ENCODE assay signal across 16 cellular contexts in genomic region chr10:15140640-15141039, GRCh38. TPM values are rescaled to one million over a fixed set of nuclear protein-coding genes. Genes with fewer than 3 reads are reported as not detected.
DNase-seq lines count a peak whose midpoint lies in the region; TF ChIP-seq lines count a peak whose summit lies in the region.
"Had no signal": no experiment of that assay in that cellular context is flagged by ENCODE, and none has a peak within 500 bp of the region (broad histone marks: within the 10 kb centered on the region; RNA-seq: fewer than 3 reads in every experiment).

No MANE protein-coding gene starts in this region.

- no peak for TF ChIP-seq POLR2A in sigmoid colon (IDR thresholded peaks at IDR 0.05)

- no peaks in the 10 kb centered on the region for H3K9me3 ChIP-seq in sigmoid colon
- H3K9me3 ChIP-seq: adrenal gland, Peyer's patch, upper lobe of right lung had no signal

- intact Hi-C loops in dorsolateral prefrontal cortex (cut with DNase I) (no loop called here), MCF 10A (cut with micrococcal nuclease) (no loop called here), sigmoid colon (cut with DNase I) (no loop called here)

- TF ChIP-seq CTCF in dorsolateral prefrontal cortex (IDR thresholded peaks at IDR 0.05 in 54 of 56, conservative IDR thresholded peaks at IDR 0.05 in 2 of 56; ENCODE audit: low read depth in 1 of 56, partially characterized antibody in 56 of 56) (no peak), MCF 10A (IDR thresholded peaks at IDR 0.05; ENCODE audit: unreplicated experiment) (no peak), sigmoid colon (IDR thresholded peaks at IDR 0.05) (no peak)

- H3K4me1 Mint-ChIP-seq in T-helper 2 cell treated with Interferon-gamma antibody and Interleukin-4, amounts not matched to agents 5 μg/mL and 100 μg/mL, for 36 hours (ENCODE audit: low read depth), result peaks cover 50% of the 10 kb centered on the region
- no peaks in the 10 kb centered on the region for H3K4me1 Mint-ChIP-seq in MCF 10A (ENCODE audit: insufficient read depth, unreplicated experiment)

- H3K36me3 Mint-ChIP-seq in T-helper 2 cell treated with Interferon-gamma antibody and Interleukin-4, amounts not matched to agents 5 μg/mL and 100 μg/mL, for 36 hours (ENCODE audit: low read depth), result peaks cover 42% of the 10 kb centered on the region
- H3K36me3 Mint-ChIP-seq in MCF 10A (ENCODE audit: insufficient read depth, unreplicated experiment), result peaks cover 6% of the 10 kb centered on the region

- CTCF ChIA-PET in MCF 10A (lab: Yijun Ruan, JAX), result no interaction called here

- TF ChIP-seq EP300 in sigmoid colon (IDR thresholded peaks at IDR 0.05), result no peak

- DNase-seq in T-helper 2 cell treated with Interferon-gamma antibody and Interleukin-4, amounts not matched to agents 5 μg/mL and 100 μg/mL, for 36 hours (ENCODE audit: low spot score), result no peak
- DNase-seq in T-helper 2 cell (no peak), NCI-H446 treated with DMSO at 0.1 percent for 48 hours (lab: John Stamatoyannopoulos, UW) (peak; percentile 39), dorsolateral prefrontal cortex (peak in 9 of 10 donors; percentile 24 to 61 (median 50)), putamen (ENCODE audit: low spot score) (peak; percentile 27), SHP77 (lab: John Stamatoyannopoulos, UW) (no peak), MCF 10A (ENCODE audit: unreplicated experiment) (no peak), sigmoid colon (no peak)
- DNase-seq: activated CD4-positive, CD25-positive, alpha-beta regulatory T cell; MV-4-11; upper lobe of right lung had no signal

- BruUV-seq in MCF 10A (replicated peaks; lab: Mats Ljungman, UMichigan), result no TSS peak

- H3K9me3 Mint-ChIP-seq in T-helper 2 cell treated with Interferon-gamma antibody and Interleukin-4, amounts not matched to agents 5 μg/mL and 100 μg/mL, for 36 hours, result no peaks in the 10 kb centered on the region
- H3K9me3 Mint-ChIP-seq in MCF 10A (ENCODE audit: unreplicated experiment), result no peaks in the 10 kb centered on the region

- peaks cover 0 to 33% (median 0%) of the 10 kb centered on the region in 4 donors for H3K36me3 ChIP-seq in sigmoid colon
- H3K36me3 ChIP-seq: adrenal gland had no signal

- H3K4me1 ChIP-seq in sigmoid colon, result peaks cover 0 to 3% (median 0%) of the 10 kb centered on the region in 4 donors
- H3K4me1 ChIP-seq: adrenal gland, Peyer's patch, upper lobe of right lung had no signal

- H3K27ac ChIP-seq in dorsolateral prefrontal cortex (peak overlapping the region in 22 of 59 donors; percentile 3 to 74 (median 32)), sigmoid colon (no peak overlapping the region)
- H3K27ac ChIP-seq: adrenal gland, coronary artery, Peyer's patch, upper lobe of right lung had no signal

- no peaks in the 10 kb centered on the region for H3K27me3 Mint-ChIP-seq in T-helper 2 cell treated with Interferon-gamma antibody and Interleukin-4, amounts not matched to agents 5 μg/mL and 100 μg/mL, for 36 hours (ENCODE audit: low read depth)
- H3K27me3 Mint-ChIP-seq in MCF 10A (ENCODE audit: insufficient read depth, unreplicated experiment), result no peaks in the 10 kb centered on the region
- H3K27me3 Mint-ChIP-seq: naive thymus-derived CD8-positive, alpha-beta T cell had no signal

- POLR2A ChIA-PET in MCF 10A (lab: Yijun Ruan, JAX), result no interaction called here

- 90 to 93% methylated on average over 8 of the region's 8 CpGs for WGBS in sigmoid colon, 2 donors

- H3K27ac Mint-ChIP-seq in T-helper 2 cell treated with Interferon-gamma antibody and Interleukin-4, amounts not matched to agents 5 μg/mL and 100 μg/mL, for 36 hours, result peak overlapping the region; percentile 59
- no peak overlapping the region for H3K27ac Mint-ChIP-seq in MCF 10A (ENCODE audit: low read depth, unreplicated experiment)

- H3K4me3 Mint-ChIP-seq in T-helper 2 cell treated with Interferon-gamma antibody and Interleukin-4, amounts not matched to agents 5 μg/mL and 100 μg/mL, for 36 hours, result peak overlapping the region; percentile 78
- H3K4me3 Mint-ChIP-seq in MCF 10A (ENCODE audit: unreplicated experiment), result no peak overlapping the region

- H3K4me3 ChIP-seq in dorsolateral prefrontal cortex (peak overlapping the region in 11 of 59 donors; percentile 4 to 35 (median 26)), sigmoid colon (no peak overlapping the region)
- H3K4me3 ChIP-seq: adrenal gland, coronary artery, Peyer's patch, upper lobe of right lung had no signal

- H3K27me3 ChIP-seq in dorsolateral prefrontal cortex (no peaks in the 10 kb centered on the region), sigmoid colon (no peaks in the 10 kb centered on the region)
- H3K27me3 ChIP-seq: adrenal gland, Peyer's patch, upper lobe of right lung had no signal

RNA-seq across cellular contexts. Expression of gene NMT2, which starts 27.9 kb away (rescaled TPM):
- 10 to 100 TPM; 20.0 to 80.1 (median 46.6) TPM for total RNA-seq in dorsolateral prefrontal cortex
- 9.6 and 10.5 TPM in 2 replicates for total RNA-seq in MCF 10A (2022)
- total RNA-seq in sigmoid colon, result 10 to 100 TPM; 11.1 to 23.3 (median 18.3) TPM
- 10 to 100 TPM; 12.7 to 21.0 (median 16.0) TPM for polyA plus RNA-seq in sigmoid colon

RNA-seq across cellular contexts. Expression of gene RPP38, which starts 43.5 kb away (rescaled TPM):
- total RNA-seq in dorsolateral prefrontal cortex, result 10 to 100 TPM in 41 of 120 experiments, 1 to 10 TPM in 79; 4.9 to 13.9 (median 9.2) TPM
- total RNA-seq in MCF 10A (2022), result 26.4 and 30.8 TPM in 2 replicates
- total RNA-seq in sigmoid colon, result 10 to 100 TPM in 3 of 4 donors, 1 to 10 TPM in 1; 8.7 to 29.5 (median 15.6) TPM
- 10 to 100 TPM; 15.6 to 19.2 (median 18.7) TPM for polyA plus RNA-seq in sigmoid colon

RNA-seq across cellular contexts. Expression of gene ACBD7, which starts 52.1 kb away (rescaled TPM):
- total RNA-seq in dorsolateral prefrontal cortex (100 to 1,000 TPM in 4 of 120 experiments, 10 to 100 TPM in 116; 19.5 to 147 (median 53.8) TPM), MCF 10A (2022) (0.54 and 0.63 TPM in 2 replicates), sigmoid colon (not detected)
- under 1 TPM in 1 of 3 donors, not detected in 2; 0.57 TPM for polyA plus RNA-seq in sigmoid colon
- total RNA-seq: left lobe of liver, upper lobe of right lung had no signal

Comparison
In these comparisons a context has a peak if more than half of its experiments do, and no peak if none do; other contexts are left out.
1. DNase-seq: peak in NCI-H446 treated with DMSO at 0.1 percent for 48 hours (single experiment), dorsolateral prefrontal cortex (9 of 10) and putamen (single experiment); none in T-helper 2 cell treated with Interferon-gamma antibody and Interleukin-4, amounts not matched to agents 5 μg/mL and 100 μg/mL, for 36 hours (single experiment), T-helper 2 cell (0 of 5), SHP77 (0 of 2), MCF 10A (single experiment) and sigmoid colon (single experiment).
2. RNA of gene ACBD7, which starts 52.1 kb away (total RNA-seq): 19.5 to 147 TPM in dorsolateral prefrontal cortex; 0.54 to 0.63 TPM in MCF 10A and not detected in sigmoid colon; every median in the first group is over 10 times any median in the second.